24 cellular contexts compared by ENCODE assay signal in the genomic region with DNA sequence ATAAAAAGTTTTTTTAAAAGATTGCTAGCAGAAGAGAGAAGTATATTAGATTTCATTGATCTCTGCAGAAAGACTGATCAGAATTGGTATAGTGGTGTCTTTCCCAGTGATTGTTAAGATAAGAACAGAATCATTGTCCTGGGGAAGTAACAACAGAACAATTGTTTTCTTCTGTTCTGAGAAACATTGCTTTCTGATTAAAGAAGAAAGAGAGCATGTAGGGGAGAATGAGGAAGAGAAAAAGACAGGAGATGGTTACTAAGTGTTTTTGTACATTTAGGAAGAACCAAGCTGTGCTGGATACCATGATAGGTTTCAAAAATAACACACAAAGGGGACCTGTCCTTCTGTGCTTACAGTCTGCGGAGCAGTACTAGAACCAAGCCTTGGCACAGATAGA. TPM values are rescaled to one million over a fixed set of nuclear protein-coding genes. Genes with fewer than 3 reads are reported as not detected.
DNase-seq lines count a peak whose midpoint lies in the region.
"Had no signal": no experiment of that assay in that cellular context is flagged by ENCODE, and none has a peak within 500 bp of the region (broad histone marks: within the 10 kb centered on the region; RNA-seq: fewer than 3 reads in every experiment).

No MANE protein-coding gene starts in this region.

- intact Hi-C loops in activated T-helper 2 cell treated with anti-CD3 and anti-CD28 coated beads, Interferon-gamma antibody, Interleukin-2, Interleukin-4, amounts not matched to agents 10 μg/mL and 5 μg/mL and 100 μg/mL, durations not matched to agents 14 hours and 24 hours and 36 hours (cut with micrococcal nuclease) = no loop called here

- no peak overlapping the region for H3K4me3 Mint-ChIP-seq in activated T-helper 2 cell treated with anti-CD3 and anti-CD28 coated beads, Interferon-gamma antibody, Interleukin-2, Interleukin-4, amounts not matched to agents 10 μg/mL and 5 μg/mL and 100 μg/mL, durations not matched to agents 14 hours and 24 hours and 36 hours (ENCODE audit: low read depth)
- H3K4me3 Mint-ChIP-seq: CD14-positive monocyte; CD8-positive, alpha-beta memory T cell had no signal

- peaks cover 8% of the 10 kb centered on the region for H3K4me1 Mint-ChIP-seq in activated T-helper 2 cell treated with anti-CD3 and anti-CD28 coated beads, Interferon-gamma antibody, Interleukin-2, Interleukin-4, amounts not matched to agents 10 μg/mL and 5 μg/mL and 100 μg/mL, durations not matched to agents 14 hours and 24 hours and 36 hours (ENCODE audit: low read depth)

- H3K9me3 Mint-ChIP-seq in activated T-helper 2 cell treated with anti-CD3 and anti-CD28 coated beads, Interferon-gamma antibody, Interleukin-2, Interleukin-4, amounts not matched to agents 10 μg/mL and 5 μg/mL and 100 μg/mL, durations not matched to agents 14 hours and 24 hours and 36 hours = no peaks in the 10 kb centered on the region
- H3K9me3 Mint-ChIP-seq: CD8-positive, alpha-beta memory T cell had no signal

- H3K27me3 Mint-ChIP-seq in activated T-helper 2 cell treated with anti-CD3 and anti-CD28 coated beads, Interferon-gamma antibody, Interleukin-2, Interleukin-4, amounts not matched to agents 10 μg/mL and 5 μg/mL and 100 μg/mL, durations not matched to agents 14 hours and 24 hours and 36 hours (ENCODE audit: low read depth) = no peaks in the 10 kb centered on the region

- peaks cover 3% of the 10 kb centered on the region for H3K36me3 Mint-ChIP-seq in activated T-helper 2 cell treated with anti-CD3 and anti-CD28 coated beads, Interferon-gamma antibody, Interleukin-2, Interleukin-4, amounts not matched to agents 10 μg/mL and 5 μg/mL and 100 μg/mL, durations not matched to agents 14 hours and 24 hours and 36 hours (ENCODE audit: low read depth)

- H3K27ac Mint-ChIP-seq in activated T-helper 2 cell treated with anti-CD3 and anti-CD28 coated beads, Interferon-gamma antibody, Interleukin-2, Interleukin-4, amounts not matched to agents 10 μg/mL and 5 μg/mL and 100 μg/mL, durations not matched to agents 14 hours and 24 hours and 36 hours = no peak overlapping the region

- DNase-seq in midbrain (lab: John Stamatoyannopoulos, UW) (peak; percentile 23), substantia nigra (lab: John Stamatoyannopoulos, UW) (peak in 1 of 49 donors; percentile 1), dermis blood vessel endothelial cell (no peak), HT-29 (ENCODE audit: low spot score) (no peak), NCI-H128 (lab: John Stamatoyannopoulos, UW; ENCODE audit: unreplicated experiment) (no peak)
- DNase-seq in activated T-helper 2 cell treated with anti-CD3 and anti-CD28 coated beads, Interferon-gamma antibody, Interleukin-2, Interleukin-4, amounts not matched to agents 10 μg/mL and 5 μg/mL and 100 μg/mL, durations not matched to agents 14 hours and 24 hours and 36 hours (ENCODE audit: low spot score) = no peak
- DNase-seq: BE2C; Calu3; CD8-positive, alpha-beta memory T cell; DMS153; DND-41; NCI-H1048; NCI-H1436 treated with DMSO at 0.1 percent for 48 hours; NCI-H187 treated with DMSO at 0.1 percent for 48 hours; NCI-H446; NCI-H524 treated with DMSO at 0.1 percent for 48 hours; NCI-H82; NK-92 treated with Interleukin-12 subunit alpha and Interleukin-12 subunit beta, amount 100 ng/mL, for 24 hours; Right ventricle myocardium superior; RPMI8226 had no signal

- H3K27ac ChIP-seq in cingulate gyrus (ENCODE audit: low read depth, low read length) (peak overlapping the region; percentile 96), substantia nigra (ENCODE audit: low read depth, low read length, poor library complexity, severe bottlenecking) (peak overlapping the region; percentile 98)
- H3K27ac ChIP-seq: HL-60, SJSA1 had no signal

RNA-seq across cellular contexts. Expression of a gene that starts 5.0 kb away (rescaled TPM):
- 6.2 and 7.0 TPM in 2 replicates for total RNA-seq in dermis blood vessel endothelial cell
- total RNA-seq in activated T-helper 2 cell treated with anti-CD3 and anti-CD28 coated beads, Interferon-gamma antibody, Interleukin-2, Interleukin-4, amounts not matched to agents 10 μg/mL and 5 μg/mL and 100 μg/mL, durations not matched to agents 14 hours and 24 hours and 36 hours = 6.8 and 7.3 TPM in 2 replicates
- total RNA-seq in HT-29 (2014; rRNA removed; shearing (Covaris generic)) = 6.2 and 15.5 TPM in 2 replicates

RNA-seq across cellular contexts. Expression of a gene that starts 35.9 kb away (rescaled TPM):
- 5.5 and 8.0 TPM in 2 replicates for total RNA-seq in dermis blood vessel endothelial cell
- total RNA-seq in activated T-helper 2 cell treated with anti-CD3 and anti-CD28 coated beads, Interferon-gamma antibody, Interleukin-2, Interleukin-4, amounts not matched to agents 10 μg/mL and 5 μg/mL and 100 μg/mL, durations not matched to agents 14 hours and 24 hours and 36 hours = 33.4 and 34.9 TPM in 2 replicates
- 41.0 and 44.7 TPM in 2 replicates for total RNA-seq in HT-29 (2014; rRNA removed; shearing (Covaris generic))

RNA-seq across cellular contexts. Expression of a gene that starts 36.5 kb away (rescaled TPM):
- total RNA-seq in dermis blood vessel endothelial cell = not detected in 2 replicates
- total RNA-seq in activated T-helper 2 cell treated with anti-CD3 and anti-CD28 coated beads, Interferon-gamma antibody, Interleukin-2, Interleukin-4, amounts not matched to agents 10 μg/mL and 5 μg/mL and 100 μg/mL, durations not matched to agents 14 hours and 24 hours and 36 hours = not detected in 2 replicates
- 0.03 TPM in 1 of 2 replicates, not detected in the other for total RNA-seq in HT-29 (2014; rRNA removed; shearing (Covaris generic))
- total RNA-seq: Calu3; CD8-positive, alpha-beta memory T cell; SJSA1 had no signal

RNA-seq across cellular contexts. Expression of a gene that starts 40.0 kb away (rescaled TPM):
- 29.1 and 33.5 TPM in 2 replicates for total RNA-seq in dermis blood vessel endothelial cell
- 82.5 and 86.2 TPM in 2 replicates for total RNA-seq in activated T-helper 2 cell treated with anti-CD3 and anti-CD28 coated beads, Interferon-gamma antibody, Interleukin-2, Interleukin-4, amounts not matched to agents 10 μg/mL and 5 μg/mL and 100 μg/mL, durations not matched to agents 14 hours and 24 hours and 36 hours
- 134 and 158 TPM in 2 replicates for total RNA-seq in HT-29 (2014; rRNA removed; shearing (Covaris generic))

RNA-seq across cellular contexts. Expression of a gene that starts 59.0 kb away (rescaled TPM):
- 6.0 and 8.8 TPM in 2 replicates for total RNA-seq in dermis blood vessel endothelial cell
- 12.1 and 12.9 TPM in 2 replicates for total RNA-seq in activated T-helper 2 cell treated with anti-CD3 and anti-CD28 coated beads, Interferon-gamma antibody, Interleukin-2, Interleukin-4, amounts not matched to agents 10 μg/mL and 5 μg/mL and 100 μg/mL, durations not matched to agents 14 hours and 24 hours and 36 hours
- 1.6 and 4.8 TPM in 2 replicates for total RNA-seq in HT-29 (2014; rRNA removed; shearing (Covaris generic))
